Comparison of ENCODE assay signal across 30 cellular contexts in the genomic region with DNA sequence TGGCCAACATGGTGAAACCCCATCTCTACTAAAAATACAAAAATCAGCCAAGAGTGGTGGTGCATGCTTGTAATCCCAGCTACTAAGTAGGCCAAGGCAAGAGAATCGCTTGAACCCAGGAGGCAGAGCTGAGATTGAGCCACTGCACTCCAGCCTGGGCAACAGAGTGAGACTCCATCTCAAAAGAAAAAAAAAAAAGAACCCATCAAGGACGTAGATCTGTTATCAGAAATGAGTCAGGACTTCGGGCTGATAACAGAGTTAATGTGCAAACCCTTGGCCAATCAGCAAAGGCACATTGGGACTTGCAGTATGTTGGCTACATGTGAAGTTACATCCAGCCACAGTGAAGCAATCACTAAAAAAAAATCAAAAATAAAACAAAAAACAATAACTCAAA. TPM values are rescaled to one million over a fixed set of nuclear protein-coding genes. Genes with fewer than 3 reads are reported as not detected.
DNase-seq lines count a peak whose midpoint lies in the region; ATAC-seq, FAIRE-seq and TF ChIP-seq lines count a peak whose summit lies in the region.
"Had no signal": no experiment of that assay in that cellular context is flagged by ENCODE, and none has a peak within 500 bp of the region (broad histone marks: within the 10 kb centered on the region; RNA-seq: fewer than 3 reads in every experiment).

No MANE protein-coding gene starts in this region.

- H3K4me1 Mint-ChIP-seq in progenitor cell of endocrine pancreas (ENCODE audit: low read depth) = no peaks in the 10 kb centered on the region
- H3K4me1 Mint-ChIP-seq: mesothelial cell of epicardium; naive thymus-derived CD4-positive, alpha-beta T cell had no signal

- TF ChIP-seq POLR2A in A549 (IDR thresholded peaks at IDR 0.05; ENCODE audit: low read length) (no peak), adrenal gland (IDR thresholded peaks at IDR 0.05) (no peak)

- no peaks in the 10 kb centered on the region for H3K9me3 Mint-ChIP-seq in progenitor cell of endocrine pancreas (ENCODE audit: low read depth)
- H3K9me3 Mint-ChIP-seq: activated T-cell treated with anti-CD3 and anti-CD28 coated beads, Interleukin-2, amount 50 U/mL, for 24 hours; CD4-positive, alpha-beta T cell; HFFc6; mesothelial cell of epicardium; naive thymus-derived CD4-positive, alpha-beta T cell had no signal

- TF ChIP-seq CTCF in A549 (IDR thresholded peaks at IDR 0.05) (no peak), adrenal gland (IDR thresholded peaks at IDR 0.05) (no peak), fibroblast of pulmonary artery (IDR thresholded peaks at IDR 0.05; ENCODE audit: low read length, missing control alignments) (no peak), mucosa of descending colon (IDR thresholded peaks at IDR 0.05) (no peak), progenitor cell of endocrine pancreas (IDR thresholded peaks at IDR 0.05; ENCODE audit: unreplicated experiment) (no peak)

- H3K4me1 ChIP-seq in A549 = peaks cover 19% of the 10 kb centered on the region
- H3K4me1 ChIP-seq in adrenal gland (replicated peaks in 1 of 2) = no peaks in the 10 kb centered on the region
- H3K4me1 ChIP-seq in mucosa of descending colon (ENCODE audit: low read depth) = no peaks in the 10 kb centered on the region
- H3K4me1 ChIP-seq: upper lobe of left lung had no signal

- DNase-seq in A549 (ENCODE audit: low read depth in 1 of 2, low spot score in 1 of 2) = peak; percentile 80 to 81
- peak in 6 of 7 donors; percentile 69 to 89 (median 78) for DNase-seq in adrenal gland
- DNase-seq in fibroblast of pulmonary artery (ENCODE audit: low read depth) = peak; percentile 43
- DNase-seq in mucosa of descending colon = no peak
- DNase-seq in NK-92 treated with Interleukin-12 subunit alpha and Interleukin-12 subunit beta, amount 100 ng/mL, for 24 hours (lab: John Stamatoyannopoulos, UW) = no peak
- DNase-seq in progenitor cell of endocrine pancreas (ENCODE audit: low spot score, unreplicated experiment) = no peak
- no peak for DNase-seq in posterior vena cava (ENCODE audit: low spot score)
- no peak for DNase-seq in cardiac septum (ENCODE audit: low spot score)
- DNase-seq: activated gamma-delta T cell treated with Interleukin-2 at 50 U/mL for 16 hours; activated T-cell treated with anti-CD3 and anti-CD28 coated beads, Interleukin-2, amount 50 U/mL, for 24 hours; CD4-positive, alpha-beta T cell; GOT3; HFFc6; naive thymus-derived CD4-positive, alpha-beta T cell; NCI-H2029; NCI-H526 treated with DMSO at 0.1 percent for 48 hours; nucleus accumbens; SK-N-SH; stimulated activated naive CD4-positive, alpha-beta T cell; upper lobe of left lung had no signal

- TF ChIP-seq EP300 in A549 (IDR thresholded peaks at IDR 0.05) = no peak

- WGBS in A549 (ENCODE audit: missing lambda C conversion rate) = 25% methylated on average over 3 of the region's 3 CpGs
- 35 to 48% (median 40%) methylated on average over 3 of the region's 3 CpGs for WGBS in adrenal gland, 4 donors

- no peak overlapping the region for H3K4me3 ChIP-seq in A549
- H3K4me3 ChIP-seq in adrenal gland = no peak overlapping the region
- no peak overlapping the region for H3K4me3 ChIP-seq in fibroblast of pulmonary artery (replicated peaks; ENCODE audit: low read depth, low read length)
- H3K4me3 ChIP-seq in mucosa of descending colon = no peak overlapping the region
- H3K4me3 ChIP-seq: PC-9, upper lobe of left lung had no signal

- POLR2A ChIA-PET in A549 (lab: Yijun Ruan, JAX) = no interaction called here

- H3K27ac ChIP-seq in A549 (peak overlapping the region; percentile 22 to 59), adrenal gland (peak overlapping the region in 3 of 5 donors; percentile 9 to 67 (median 64))
- H3K27ac ChIP-seq: PC-9, upper lobe of left lung had no signal

- no peak overlapping the region for H3K27ac Mint-ChIP-seq in progenitor cell of endocrine pancreas
- H3K27ac Mint-ChIP-seq: activated T-cell treated with anti-CD3 and anti-CD28 coated beads, Interleukin-2, amount 50 U/mL, for 24 hours; CD4-positive, alpha-beta T cell; HFFc6; mesothelial cell of epicardium; naive thymus-derived CD4-positive, alpha-beta T cell had no signal

- H3K27me3 Mint-ChIP-seq in progenitor cell of endocrine pancreas = peaks cover 7% of the 10 kb centered on the region
- H3K27me3 Mint-ChIP-seq: activated T-cell treated with anti-CD3 and anti-CD28 coated beads, Interleukin-2, amount 50 U/mL, for 24 hours; CD4-positive, alpha-beta T cell had no signal

- peak overlapping the region; percentile 55 for H3K4me2 ChIP-seq in A549
- H3K4me2 ChIP-seq: PC-9, SK-N-SH had no signal

- H3K36me3 Mint-ChIP-seq in progenitor cell of endocrine pancreas (ENCODE audit: insufficient read depth) = no peaks in the 10 kb centered on the region
- H3K36me3 Mint-ChIP-seq: mesothelial cell of epicardium; naive thymus-derived CD4-positive, alpha-beta T cell had no signal

- FAIRE-seq in A549 (lab: Jason Lieb, UNC) = peak; percentile 96
- FAIRE-seq: keratinocyte had no signal

- intact Hi-C loops in adrenal gland (cut with DNase I) (no loop called here), mucosa of descending colon (cut with DNase I, micrococcal nuclease) (no loop called here), posterior vena cava (cut with DNase I) (no loop called here), cardiac septum (cut with DNase I) (no loop called here)

- CTCF ChIA-PET in A549 (lab: Yijun Ruan, JAX) = interaction anchor here (0.6 to 2.1 kb wide), 8 partner anchors 9 to 149 kb away, joined by 3 to 12 read pairs (median 4); a partner anchor contains a TSS

- no peaks in the 10 kb centered on the region for H3K36me3 ChIP-seq in adrenal gland (replicated peaks in 1 of 2)
- no peaks in the 10 kb centered on the region for H3K36me3 ChIP-seq in mucosa of descending colon (ENCODE audit: low read depth)
- H3K36me3 ChIP-seq: upper lobe of left lung had no signal

- no peaks in the 10 kb centered on the region for H3K27me3 ChIP-seq in adrenal gland
- H3K27me3 ChIP-seq: upper lobe of left lung had no signal

- no peak overlapping the region for H3K4me3 Mint-ChIP-seq in progenitor cell of endocrine pancreas (ENCODE audit: low read depth)
- H3K4me3 Mint-ChIP-seq: activated T-cell treated with anti-CD3 and anti-CD28 coated beads, Interleukin-2, amount 50 U/mL, for 24 hours; CD4-positive, alpha-beta T cell; HFFc6; mesothelial cell of epicardium; naive thymus-derived CD4-positive, alpha-beta T cell had no signal

- no peak for TF ChIP-seq RAD21 in A549 (conservative IDR thresholded peaks at IDR 0.05 in 1 of 2, IDR thresholded peaks at IDR 0.05 in 1 of 2)

- H3K9me3 ChIP-seq in A549 (no peaks in the 10 kb centered on the region), adrenal gland (replicated peaks in 1 of 3) (no peaks in the 10 kb centered on the region), mucosa of descending colon (no peaks in the 10 kb centered on the region)
- H3K9me3 ChIP-seq: SK-N-SH, upper lobe of left lung had no signal

- ATAC-seq in A549 (peak; percentile 61; a peak in 4 of 6 replicates), mucosa of descending colon (peak; percentile 92)
- ATAC-seq: naive thymus-derived CD4-positive, alpha-beta T cell; Right ventricle myocardium inferior had no signal

RNA-seq across cellular contexts. Expression of a gene that starts 4.8 kb away (rescaled TPM):
- polyA plus RNA-seq in A549 (2011; rRNA removed) (0.27 TPM in 1 of 2 replicates, not detected in the other), A549 (2017; fragmentation: RNase III; extraction: RNeasy Plus Mini Kit Qiagen cat#74134 plus additional on column Dnase treatment) (not detected in 3 replicates), adrenal gland (1 to 10 TPM in 1 of 3 donors, not detected in 2; 1.0 TPM)
- polyA plus RNA-seq in A549 (2012; cell fraction: cytosol; rRNA removed) = 0.25 and 0.38 TPM in 2 replicates
- polyA plus RNA-seq in A549 (2012; cell fraction: nucleus; rRNA removed) = 0.29 TPM in 1 of 2 replicates, not detected in the other
- polyA minus RNA-seq in A549 (2011; rRNA and poly(A)+ RNA removed) = not detected in 2 replicates
- total RNA-seq in adrenal gland (not detected), mucosa of descending colon (not detected), progenitor cell of endocrine pancreas (not detected in 2 replicates), posterior vena cava (not detected), cardiac septum (not detected)
- total RNA-seq: A673; CD4-positive, alpha-beta T cell; cerebellum; HFFc6; liver; mesothelial cell of epicardium; naive thymus-derived CD4-positive, alpha-beta T cell; PC-9; Right ventricle myocardium inferior; skeletal muscle tissue; T-helper 1 cell treated with Interleukin-12 subunit alpha and Interleukin-12 subunit beta and Interleukin-4 antibody, amounts not matched to agents 30 ng/mL and 1 ng/mL, for 36 hours had no signal
- polyA plus RNA-seq: naive thymus-derived CD4-positive, alpha-beta T cell; SK-N-SH had no signal

RNA-seq across cellular contexts. Expression of a gene that starts 10.9 kb away (rescaled TPM):
- polyA plus RNA-seq in A549 (2011; rRNA removed) (not detected in 2 replicates), A549 (2017; fragmentation: RNase III; extraction: RNeasy Plus Mini Kit Qiagen cat#74134 plus additional on column Dnase treatment) (not detected in 3 replicates), adrenal gland (not detected)
- 0.19 TPM in 1 of 2 replicates, not detected in the other for polyA plus RNA-seq in A549 (2012; cell fraction: cytosol; rRNA removed)
- polyA plus RNA-seq in A549 (2012; cell fraction: nucleus; rRNA removed) = not detected in 2 replicates
- polyA minus RNA-seq in A549 (2011; rRNA and poly(A)+ RNA removed) = not detected in 2 replicates
- total RNA-seq in adrenal gland (not detected), mucosa of descending colon (not detected), progenitor cell of endocrine pancreas (0.91 TPM in 1 of 2 replicates, not detected in the other), posterior vena cava (not detected), cardiac septum (not detected)
- total RNA-seq: A673; CD4-positive, alpha-beta T cell; cerebellum; HFFc6; liver; mesothelial cell of epicardium; naive thymus-derived CD4-positive, alpha-beta T cell; Right ventricle myocardium inferior; T-helper 1 cell treated with Interleukin-12 subunit alpha and Interleukin-12 subunit beta and Interleukin-4 antibody, amounts not matched to agents 30 ng/mL and 1 ng/mL, for 36 hours; upper lobe of left lung had no signal
- polyA plus RNA-seq: liver; naive thymus-derived CD4-positive, alpha-beta T cell; SK-N-SH had no signal

RNA-seq across cellular contexts. Expression of a gene that starts 28.5 kb away (rescaled TPM):
- 2.5 and 3.3 TPM in 2 replicates for polyA plus RNA-seq in A549 (2011; rRNA removed)
- 0.87 and 1.2 TPM in 2 replicates for polyA plus RNA-seq in A549 (2012; cell fraction: cytosol; rRNA removed)
- polyA plus RNA-seq in A549 (2012; cell fraction: nucleus; rRNA removed) = 4.4 and 6.3 TPM in 2 replicates
- 0.38 to 0.94 TPM (median 0.84 TPM) in 3 replicates for polyA plus RNA-seq in A549 (2017; fragmentation: RNase III; extraction: RNeasy Plus Mini Kit Qiagen cat#74134 plus additional on column Dnase treatment)
- polyA minus RNA-seq in A549 (2011; rRNA and poly(A)+ RNA removed) = 1.7 and 2.4 TPM in 2 replicates
- 1 to 10 TPM in 2 of 8 donors, under 1 TPM in 1, not detected in 5; 0.30 to 3.1 (median 1.9) TPM for total RNA-seq in adrenal gland
- polyA plus RNA-seq in adrenal gland = 1 to 10 TPM in 2 of 3 donors, under 1 TPM in 1; 0.64 to 4.5 (median 1.5) TPM
- 1,000 to 10,000 TPM; 2,367 to 7,005 (median 6,199) TPM for total RNA-seq in mucosa of descending colon
- 2.7 and 3.7 TPM in 2 replicates for total RNA-seq in progenitor cell of endocrine pancreas
- total RNA-seq in posterior vena cava = under 1 TPM in 1 of 2 donors, not detected in 1; 0.86 TPM
- total RNA-seq in cardiac septum = 0.54 TPM
- total RNA-seq: MCF 10A, skeletal muscle tissue had no signal

RNA-seq across cellular contexts. Expression of a gene that starts 40.0 kb away (rescaled TPM):
- polyA plus RNA-seq in A549 (2011; rRNA removed) (10.0 and 12.3 TPM in 2 replicates), A549 (2017; fragmentation: RNase III; extraction: RNeasy Plus Mini Kit Qiagen cat#74134 plus additional on column Dnase treatment) (8.6 to 11.7 TPM (median 11.0 TPM) in 3 replicates), adrenal gland (10 to 100 TPM in 2 of 3 donors, under 1 TPM in 1; 0.68 to 23.1 (median 11.2) TPM)
- 10.0 and 10.2 TPM in 2 replicates for polyA plus RNA-seq in A549 (2012; cell fraction: cytosol; rRNA removed)
- 33.2 and 34.8 TPM in 2 replicates for polyA plus RNA-seq in A549 (2012; cell fraction: nucleus; rRNA removed)
- 3.2 and 7.1 TPM in 2 replicates for polyA minus RNA-seq in A549 (2011; rRNA and poly(A)+ RNA removed)
- total RNA-seq in adrenal gland (1 to 10 TPM in 5 of 8 donors, under 1 TPM in 2, not detected in 1; 0.39 to 5.0 (median 3.7) TPM), mucosa of descending colon (10 to 100 TPM in 2 of 3 donors, 1 to 10 TPM in 1; 3.1 to 15.9 (median 14.9) TPM), progenitor cell of endocrine pancreas (4.1 and 5.0 TPM in 2 replicates), posterior vena cava (1 to 10 TPM; 1.9 to 2.9 TPM), cardiac septum (1.7 TPM)
- total RNA-seq: MCF 10A, Right ventricle myocardium inferior had no signal

RNA-seq across cellular contexts. Expression of a gene that starts 47.4 kb away (rescaled TPM):
- polyA plus RNA-seq in A549 (2011; rRNA removed) = 383 and 431 TPM in 2 replicates
- 437 and 495 TPM in 2 replicates for polyA plus RNA-seq in A549 (2012; cell fraction: cytosol; rRNA removed)
- polyA plus RNA-seq in A549 (2012; cell fraction: nucleus; rRNA removed) = 459 and 460 TPM in 2 replicates
- polyA plus RNA-seq in A549 (2017; fragmentation: RNase III; extraction: RNeasy Plus Mini Kit Qiagen cat#74134 plus additional on column Dnase treatment) = 393 to 394 TPM (median 394 TPM) in 3 replicates
- 166 and 194 TPM in 2 replicates for polyA minus RNA-seq in A549 (2011; rRNA and poly(A)+ RNA removed)
- total RNA-seq in adrenal gland = 100 to 1,000 TPM; 164 to 570 (median 444) TPM
- 100 to 1,000 TPM; 308 to 701 (median 481) TPM for polyA plus RNA-seq in adrenal gland
- total RNA-seq in mucosa of descending colon = 100 to 1,000 TPM; 275 to 315 (median 290) TPM
- 86.9 and 93.5 TPM in 2 replicates for total RNA-seq in progenitor cell of endocrine pancreas
- 100 to 1,000 TPM; 100 to 158 TPM for total RNA-seq in posterior vena cava
- 377 TPM for total RNA-seq in cardiac septum

Comparison
In these comparisons a context has a peak if more than half of its experiments do, and no peak if none do; other contexts are left out.
1. DNase-seq: peak in A549 (2 of 2), adrenal gland (6 of 7) and fibroblast of pulmonary artery (single experiment); none in mucosa of descending colon (0 of 3), NK-92 treated with Interleukin-12 subunit alpha and Interleukin-12 subunit beta, amount 100 ng/mL, for 24 hours (single experiment), progenitor cell of endocrine pancreas (single experiment), posterior vena cava (single experiment) and cardiac septum (single experiment).
2. RNA of a gene that starts 28.5 kb away (total RNA-seq): 2,367 to 7,005 TPM in mucosa of descending colon; 2.7 to 3.7 TPM in progenitor cell of endocrine pancreas, 0.86 TPM in posterior vena cava, 0.54 TPM in cardiac septum (single experiment) and 0.30 to 3.1 TPM in adrenal gland; every median in the first group is over 100 times any median in the second.